Comparison of ENCODE assay signal across 18 cellular contexts in genomic region chr19:19274716-19275115, GRCh38. TPM values are rescaled to one million over a fixed set of nuclear protein-coding genes. Genes with fewer than 3 reads are reported as not detected.
"Had no signal": no experiment of that assay in that cellular context is flagged by ENCODE, and none has a peak within 500 bp of the region (broad histone marks: within the 10 kb centered on the region; RNA-seq: fewer than 3 reads in every experiment).

No MANE protein-coding gene starts in this region.

- DNase-seq: activated CD8-positive, alpha-beta memory T cell treated with anti-CD3 and anti-CD28 coated beads, Interleukin-2, amount 50 U/mL, for 48 hours; activated CD8-positive, alpha-beta T cell treated with anti-CD3 and anti-CD28 coated beads, Interleukin-2, amount 10 ng/mL, durations not matched to agents 7 days and 5 days; activated naive CD8-positive, alpha-beta T cell treated with anti-CD3 and anti-CD28 coated beads, Interleukin-2, amount 10 ng/mL, durations not matched to agents 7 days and 5 days; dorsolateral prefrontal cortex; esophagus squamous epithelium; foreskin fibroblast; head of caudate nucleus; left ventricle myocardium superior; mesendoderm; ovary; stimulated activated CD4-positive, alpha-beta T cell treated with anti-CD3 and anti-CD28 coated beads, Interleukin-4, amount 100 ng/mL, for 1 hour; stimulated activated CD8-positive, alpha-beta memory T cell treated with anti-CD3 and anti-CD28 coated beads, Interleukin-4, amount 100 ng/mL, for 48 hours; stimulated activated naive CD8-positive, alpha-beta T cell treated with anti-CD3 and anti-CD28 coated beads, Interleukin-15, Interleukin-2, amounts not matched to agents 100 U/mL and 50 U/mL, for 24 hours; T1000 had no signal

- H3K9me3 ChIP-seq: esophagus squamous epithelium, ovary had no signal

- H3K27ac ChIP-seq: dorsolateral prefrontal cortex, esophagus squamous epithelium, ovary, VCaP had no signal

- H3K4me3 Mint-ChIP-seq: activated CD8-positive, alpha-beta T cell treated with anti-CD3 and anti-CD28 coated beads, Interleukin-2, amount 10 ng/mL, durations not matched to agents 7 days and 5 days; activated naive CD8-positive, alpha-beta T cell treated with anti-CD3 and anti-CD28 coated beads, Interleukin-2, amount 10 ng/mL, durations not matched to agents 7 days and 5 days had no signal

- H3K27me3 ChIP-seq: ovary had no signal

- H3K36me3 ChIP-seq: ovary had no signal

- H3K27ac Mint-ChIP-seq: activated CD8-positive, alpha-beta T cell treated with anti-CD3 and anti-CD28 coated beads, Interleukin-2, amount 10 ng/mL, durations not matched to agents 7 days and 5 days; activated naive CD8-positive, alpha-beta T cell treated with anti-CD3 and anti-CD28 coated beads, Interleukin-2, amount 10 ng/mL, durations not matched to agents 7 days and 5 days had no signal

- FAIRE-seq: bronchial epithelial cell, keratinocyte had no signal

- H3K9me3 Mint-ChIP-seq: activated naive CD8-positive, alpha-beta T cell treated with anti-CD3 and anti-CD28 coated beads, Interleukin-2, amount 10 ng/mL, durations not matched to agents 7 days and 5 days had no signal

- H3K4me3 ChIP-seq: dorsolateral prefrontal cortex, esophagus squamous epithelium, ovary had no signal

- ATAC-seq: activated CD8-positive, alpha-beta T cell treated with anti-CD3 and anti-CD28 coated beads, Interleukin-2, amount 10 ng/mL, durations not matched to agents 7 days and 5 days; left ventricle myocardium superior; stimulated activated naive CD8-positive, alpha-beta T cell treated with anti-CD3 and anti-CD28 coated beads, Interleukin-15, Interleukin-2, amounts not matched to agents 100 U/mL and 50 U/mL, for 24 hours had no signal

RNA-seq across cellular contexts. Expression of gene TM6SF2, which starts 1.6 kb away (rescaled TPM):
- total RNA-seq: activated CD8-positive, alpha-beta T cell treated with anti-CD3 and anti-CD28 coated beads, Interleukin-2, amount 10 ng/mL, durations not matched to agents 7 days and 5 days; activated naive CD8-positive, alpha-beta T cell treated with anti-CD3 and anti-CD28 coated beads, Interleukin-2, amount 10 ng/mL, durations not matched to agents 7 days and 5 days; bronchial epithelial cell had no signal
- polyA plus RNA-seq: keratinocyte, neural cell had no signal
